20 cellular contexts compared by ENCODE assay signal in genomic region chr12:56102683-56103065, GRCh38. TPM values are rescaled to one million over a fixed set of nuclear protein-coding genes. Genes with fewer than 3 reads are reported as not detected.
DNase-seq lines count a peak whose midpoint lies in the region; ATAC-seq and TF ChIP-seq lines count a peak whose summit lies in the region.
"Had no signal": no experiment of that assay in that cellular context is flagged by ENCODE, and none has a peak within 500 bp of the region (broad histone marks: within the 10 kb centered on the region; RNA-seq: fewer than 3 reads in every experiment).

No MANE protein-coding gene starts in this region.

- peak overlapping the region; percentile 98 for H3K27ac Mint-ChIP-seq in activated CD4-positive, alpha-beta T cell treated with anti-CD3 and anti-CD28 coated beads, Interleukin-2, amount 10 ng/mL, durations not matched to agents 24 days and 14 days
- H3K27ac Mint-ChIP-seq in activated naive CD8-positive, alpha-beta T cell treated with anti-CD3 and anti-CD28 coated beads, Interleukin-2, amount 50 U/mL, for 24 hours: peak overlapping the region; percentile 99
- peak overlapping the region; percentile 95 for H3K27ac Mint-ChIP-seq in progenitor cell of endocrine pancreas

- peaks cover 23% of the 10 kb centered on the region for H3K36me3 ChIP-seq in KOPT-K1 (ENCODE audit: insufficient read depth, low read length)

- peak overlapping the region; percentile 97 for H3K27ac ChIP-seq in KOPT-K1 (ENCODE audit: low read depth, low read length, poor library complexity, severe bottlenecking)
- H3K27ac ChIP-seq: RWPE1 had no signal

- no peaks in the 10 kb centered on the region for H3K9me3 ChIP-seq in KOPT-K1 (ENCODE audit: insufficient read depth, low read length, poor library complexity, severe bottlenecking)
- H3K9me3 ChIP-seq: A549, lower lobe of right lung, thyroid gland had no signal

- ATAC-seq in activated naive CD8-positive, alpha-beta T cell treated with anti-CD3 and anti-CD28 coated beads, Interleukin-2, amount 50 U/mL, for 24 hours: no peak
- ATAC-seq: A549, lower lobe of right lung had no signal

- no peak for DNase-seq in activated CD4-positive, alpha-beta T cell treated with anti-CD3 and anti-CD28 coated beads, Interleukin-2, amount 10 ng/mL, durations not matched to agents 24 days and 14 days
- no peak for DNase-seq in activated CD4-positive, alpha-beta T cell treated with anti-CD3 and anti-CD28 coated beads, Interleukin-2, amount 50 U/mL, for 48 hours
- no peak for DNase-seq in activated naive CD8-positive, alpha-beta T cell treated with anti-CD3 and anti-CD28 coated beads, Interleukin-2, amount 50 U/mL, for 24 hours
- DNase-seq in progenitor cell of endocrine pancreas (ENCODE audit: low spot score, unreplicated experiment) (no peak), DMS53 treated with DMSO at 0.1 percent for 48 hours (lab: John Stamatoyannopoulos, UW; ENCODE audit: unreplicated experiment) (no peak), HuH-7 (ENCODE audit: low spot score) (no peak)
- no peak for DNase-seq in NK-92 treated with Interleukin-12 subunit alpha and Interleukin-12 subunit beta, amount 100 ng/mL, for 24 hours (lab: John Stamatoyannopoulos, UW)
- DNase-seq: aorta; dermis blood vessel endothelial cell; DMS153; lower lobe of right lung; NCI-H1105 treated with DMSO at 0.1 percent for 48 hours; NCI-H446; nucleus accumbens; stimulated activated CD4-positive, alpha-beta T cell treated with anti-CD3 and anti-CD28 coated beads, Interleukin-12 subunit alpha, Interleukin-12 subunit beta, amount 100 ng/mL, for 4 hours; T-helper 9 cell; thyroid gland had no signal

- peaks cover 30% of the 10 kb centered on the region for H3K36me3 Mint-ChIP-seq in activated CD4-positive, alpha-beta T cell treated with anti-CD3 and anti-CD28 coated beads, Interleukin-2, amount 10 ng/mL, durations not matched to agents 24 days and 14 days (ENCODE audit: low read depth)
- peaks cover 34% of the 10 kb centered on the region for H3K36me3 Mint-ChIP-seq in activated naive CD8-positive, alpha-beta T cell treated with anti-CD3 and anti-CD28 coated beads, Interleukin-2, amount 50 U/mL, for 24 hours (ENCODE audit: low read depth)
- H3K36me3 Mint-ChIP-seq in progenitor cell of endocrine pancreas (ENCODE audit: insufficient read depth): peaks cover 32% of the 10 kb centered on the region

- H3K4me3 Mint-ChIP-seq in activated CD4-positive, alpha-beta T cell treated with anti-CD3 and anti-CD28 coated beads, Interleukin-2, amount 10 ng/mL, durations not matched to agents 24 days and 14 days: peak overlapping the region; percentile 98
- H3K4me3 Mint-ChIP-seq in activated naive CD8-positive, alpha-beta T cell treated with anti-CD3 and anti-CD28 coated beads, Interleukin-2, amount 50 U/mL, for 24 hours: peak overlapping the region; percentile 98
- H3K4me3 Mint-ChIP-seq in progenitor cell of endocrine pancreas (ENCODE audit: low read depth): no peak overlapping the region

- intact Hi-C loops in activated CD4-positive, alpha-beta T cell treated with anti-CD3 and anti-CD28 coated beads, Interleukin-2, amount 10 ng/mL, durations not matched to agents 24 days and 14 days (cut with micrococcal nuclease): loop anchor here (5.0 kb wide), 2 partner anchors 345 to 360 kb away; partner anchors contain the start of genes GDF11 and TIMELESS

- H3K9me3 Mint-ChIP-seq in activated CD4-positive, alpha-beta T cell treated with anti-CD3 and anti-CD28 coated beads, Interleukin-2, amount 10 ng/mL, durations not matched to agents 24 days and 14 days: no peaks in the 10 kb centered on the region
- no peaks in the 10 kb centered on the region for H3K9me3 Mint-ChIP-seq in activated naive CD8-positive, alpha-beta T cell treated with anti-CD3 and anti-CD28 coated beads, Interleukin-2, amount 50 U/mL, for 24 hours
- H3K9me3 Mint-ChIP-seq in progenitor cell of endocrine pancreas (ENCODE audit: low read depth): no peaks in the 10 kb centered on the region

- H3K27me3 Mint-ChIP-seq in activated CD4-positive, alpha-beta T cell treated with anti-CD3 and anti-CD28 coated beads, Interleukin-2, amount 10 ng/mL, durations not matched to agents 24 days and 14 days: peaks cover 4% of the 10 kb centered on the region
- H3K27me3 Mint-ChIP-seq in activated naive CD8-positive, alpha-beta T cell treated with anti-CD3 and anti-CD28 coated beads, Interleukin-2, amount 50 U/mL, for 24 hours: no peaks in the 10 kb centered on the region
- no peaks in the 10 kb centered on the region for H3K27me3 Mint-ChIP-seq in progenitor cell of endocrine pancreas

- TF ChIP-seq CTCF in progenitor cell of endocrine pancreas (IDR thresholded peaks at IDR 0.05; ENCODE audit: unreplicated experiment): no peak

- peaks cover 38% of the 10 kb centered on the region for H3K4me1 Mint-ChIP-seq in activated CD4-positive, alpha-beta T cell treated with anti-CD3 and anti-CD28 coated beads, Interleukin-2, amount 10 ng/mL, durations not matched to agents 24 days and 14 days
- H3K4me1 Mint-ChIP-seq in activated naive CD8-positive, alpha-beta T cell treated with anti-CD3 and anti-CD28 coated beads, Interleukin-2, amount 50 U/mL, for 24 hours: peaks cover 47% of the 10 kb centered on the region
- peaks cover 24% of the 10 kb centered on the region for H3K4me1 Mint-ChIP-seq in progenitor cell of endocrine pancreas (ENCODE audit: low read depth)

RNA-seq across cellular contexts. Expression of gene PA2G4, which starts 1.7 kb away (rescaled TPM):
- total RNA-seq in activated CD4-positive, alpha-beta T cell treated with anti-CD3 and anti-CD28 coated beads, Interleukin-2, amount 10 ng/mL, durations not matched to agents 24 days and 14 days: 453 and 472 TPM in 2 replicates
- total RNA-seq in progenitor cell of endocrine pancreas: 103 and 106 TPM in 2 replicates

RNA-seq across cellular contexts. Expression of gene RPL41, which starts 13.8 kb away (rescaled TPM):
- total RNA-seq in activated CD4-positive, alpha-beta T cell treated with anti-CD3 and anti-CD28 coated beads, Interleukin-2, amount 10 ng/mL, durations not matched to agents 24 days and 14 days: 3,831 and 3,993 TPM in 2 replicates
- 3,912 and 3,916 TPM in 2 replicates for total RNA-seq in progenitor cell of endocrine pancreas

RNA-seq across cellular contexts. Expression of gene ZC3H10, which starts 15.4 kb away (rescaled TPM):
- 8.9 and 11.2 TPM in 2 replicates for total RNA-seq in activated CD4-positive, alpha-beta T cell treated with anti-CD3 and anti-CD28 coated beads, Interleukin-2, amount 10 ng/mL, durations not matched to agents 24 days and 14 days
- total RNA-seq in progenitor cell of endocrine pancreas: 12.0 and 13.8 TPM in 2 replicates

RNA-seq across cellular contexts. Expression of gene ERBB3, which starts 22.7 kb away (rescaled TPM):
- total RNA-seq in activated CD4-positive, alpha-beta T cell treated with anti-CD3 and anti-CD28 coated beads, Interleukin-2, amount 10 ng/mL, durations not matched to agents 24 days and 14 days: 0.14 and 0.57 TPM in 2 replicates
- total RNA-seq in progenitor cell of endocrine pancreas: 206 and 221 TPM in 2 replicates

RNA-seq across cellular contexts. Expression of gene ESYT1, which starts 25.4 kb away (rescaled TPM):
- 155 and 158 TPM in 2 replicates for total RNA-seq in activated CD4-positive, alpha-beta T cell treated with anti-CD3 and anti-CD28 coated beads, Interleukin-2, amount 10 ng/mL, durations not matched to agents 24 days and 14 days
- 102 TPM in 2 replicates for total RNA-seq in progenitor cell of endocrine pancreas
